ENCODE assay signal across 17 cellular contexts in the genomic region with DNA sequence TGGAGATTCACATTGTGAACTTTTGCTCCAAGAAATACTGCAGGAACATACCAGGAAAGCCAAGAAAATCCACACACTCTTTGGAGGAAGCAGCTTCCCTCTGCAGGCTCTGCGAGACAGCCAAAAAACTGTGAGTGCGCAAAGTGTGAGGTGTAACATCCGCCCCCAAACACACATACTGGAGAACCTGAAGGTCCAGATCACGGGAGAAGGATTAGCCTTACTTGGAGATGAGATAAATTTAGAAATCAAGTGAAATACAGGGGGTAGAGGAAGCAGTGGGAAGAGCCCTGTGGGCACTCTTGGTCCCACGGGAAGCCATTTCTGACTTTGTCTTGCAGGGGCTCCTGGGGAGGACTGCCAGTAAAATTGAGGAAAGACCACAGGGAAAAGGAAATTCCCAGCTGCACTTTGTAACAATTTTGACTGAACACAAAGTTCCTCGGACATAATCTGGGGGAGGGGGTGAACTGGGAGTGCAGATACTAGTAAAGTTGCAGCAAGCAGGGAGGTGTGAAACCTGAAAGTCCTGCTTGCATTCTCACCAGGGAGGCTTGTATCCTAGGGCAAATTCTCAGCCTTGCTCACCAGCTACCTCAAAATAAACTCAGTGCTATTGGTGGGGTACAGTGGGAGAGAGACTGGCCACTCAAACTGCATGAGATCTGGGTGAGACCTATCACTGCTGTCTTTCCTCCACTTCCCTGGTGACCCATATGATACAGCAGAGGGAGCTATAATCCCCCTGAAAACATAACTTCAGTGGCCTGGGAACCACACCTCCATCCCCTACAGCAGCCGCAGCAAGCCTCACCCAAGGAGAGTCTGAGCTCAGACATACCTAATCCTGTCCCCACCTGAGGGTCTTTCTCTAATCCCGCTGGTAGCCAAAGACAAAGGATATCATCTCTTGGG.
DNase-seq lines count a peak whose midpoint lies in the region; ATAC-seq and TF ChIP-seq lines count a peak whose summit lies in the region.
"Had no signal": no experiment of that assay in that cellular context is flagged by ENCODE, and none has a peak within 500 bp of the region (broad histone marks: within the 10 kb centered on the region; RNA-seq: fewer than 3 reads in every experiment).

No MANE protein-coding gene starts in this region.

- intact Hi-C loops in left ventricle myocardium inferior (cut with micrococcal nuclease), result no loop called here
- intact Hi-C loops in Panc1 (cut with micrococcal nuclease; ENCODE audit: unreplicated experiment), result no loop called here

- in situ Hi-C loops in Panc1 (cut with HindIII; ENCODE audit: low pct_unique_long_range_greater_than_20kb, low sequenced_read_pairs), result no loop called here

- H3K9me3 ChIP-seq in cardiac muscle cell (ENCODE audit: low read depth) (no peaks in the 10 kb centered on the region), left ventricle myocardium inferior (replicated peaks) (peaks cover 38% of the 10 kb centered on the region), Panc1 (ENCODE audit: control insufficient read depth, insufficient read depth, low read depth, low read length) (no peaks in the 10 kb centered on the region)

- peak; percentile 31 for TF ChIP-seq CTCF in cardiac muscle cell (IDR thresholded peaks at IDR 0.05; ENCODE audit: low read depth, low read length)
- no peak for TF ChIP-seq CTCF in left ventricle myocardium inferior (IDR thresholded peaks at IDR 0.05; ENCODE audit: borderline replicate concordance)
- 0 out of 2 replicates have a peak, but pooled peaks have one; percentile 19 for TF ChIP-seq CTCF in Panc1 (IDR thresholded peaks at IDR 0.05)
- TF ChIP-seq CTCF in fibroblast of villous mesenchyme (IDR thresholded peaks at IDR 0.05; ENCODE audit: insufficient read depth, low read depth, low read length), result peak; percentile 39

- H3K4me1 ChIP-seq in cardiac muscle cell (ENCODE audit: low read depth) (no peaks in the 10 kb centered on the region), left ventricle myocardium inferior (no peaks in the 10 kb centered on the region), Panc1 (ENCODE audit: control insufficient read depth, insufficient read depth, low read length) (no peaks in the 10 kb centered on the region)
- H3K4me1 ChIP-seq: transverse colon had no signal

- CTCF ChIA-PET in Panc1 (lab: Charles Lee), result interaction anchor here (0.6 kb wide), 1 partner anchor 366 kb away, joined by 8 read pairs; no protein-coding TSS in a partner anchor

- POLR2A ChIA-PET in Panc1 (lab: Charles Lee), result no interaction called here

- BruUV-seq in Panc1 (replicated peaks; lab: Mats Ljungman, UMichigan), result no TSS peak

- ATAC-seq in Panc1 (no peak), GM19467 (IDR thresholded peaks at IDR 0.05; ENCODE audit: unreplicated experiment) (no peak)
- ATAC-seq: T-cell had no signal

- DNase-seq in cardiac muscle cell (ENCODE audit: low read depth in 1 of 2, low spot score in 1 of 2), result peak in 1 of 2 donors; percentile 33
- no peak for DNase-seq in left ventricle myocardium inferior
- no peak for DNase-seq in Panc1 (ENCODE audit: low read depth, low spot score)
- no peak for DNase-seq in fibroblast of villous mesenchyme (ENCODE audit: low read depth)
- DNase-seq in glomerular visceral epithelial cell (ENCODE audit: extremely low spot score), result no peak
- no peak for DNase-seq in DMS114 treated with DMSO at 0.1 percent for 48 hours (lab: John Stamatoyannopoulos, UW; ENCODE audit: unreplicated experiment)
- DNase-seq in activated CD4-positive, alpha-beta T cell treated with anti-CD3 and anti-CD28 coated beads for 4 hours, result no peak
- DNase-seq: activated CD4-positive, alpha-beta T cell treated with anti-CD3 and anti-CD28 coated beads, Interleukin-2, amount 50 U/mL, for 48 hours; activated effector memory CD4-positive, alpha-beta T cell treated with anti-CD3 and anti-CD28 coated beads, Interleukin-2, amount 50 U/mL, for 16 hours; caudate nucleus; kidney; NCI-H1930; nephron progenitor cell; T-cell; transverse colon had no signal

- H3K4me3 ChIP-seq in cardiac muscle cell (no peak overlapping the region), left ventricle myocardium inferior (no peak overlapping the region), Panc1 (ENCODE audit: low read depth in 2 of 2, low read length in 2 of 2) (no peak overlapping the region), fibroblast of villous mesenchyme (ENCODE audit: low read depth, low read length) (no peak overlapping the region)
- H3K4me3 ChIP-seq: smooth muscle cell, transverse colon had no signal

- H3K27me3 ChIP-seq in cardiac muscle cell (no peaks in the 10 kb centered on the region), left ventricle myocardium inferior (ENCODE audit: low read depth) (no peaks in the 10 kb centered on the region), Panc1 (ENCODE audit: control insufficient read depth, insufficient read depth, low read length) (no peaks in the 10 kb centered on the region)
- H3K27me3 ChIP-seq: transverse colon had no signal

- no peak overlapping the region for H3K27ac ChIP-seq in cardiac muscle cell
- H3K27ac ChIP-seq in left ventricle myocardium inferior (replicated peaks), result no peak overlapping the region
- H3K27ac ChIP-seq in Panc1 (ENCODE audit: low read length), result no peak overlapping the region
- H3K27ac ChIP-seq: transverse colon had no signal

- H3K36me3 ChIP-seq in cardiac muscle cell (no peaks in the 10 kb centered on the region), left ventricle myocardium inferior (no peaks in the 10 kb centered on the region), Panc1 (ENCODE audit: control insufficient read depth, insufficient read depth, low read length) (no peaks in the 10 kb centered on the region)
- H3K36me3 ChIP-seq: transverse colon had no signal
